ENCODE assay signal across 25 cellular contexts in the genomic region with DNA sequence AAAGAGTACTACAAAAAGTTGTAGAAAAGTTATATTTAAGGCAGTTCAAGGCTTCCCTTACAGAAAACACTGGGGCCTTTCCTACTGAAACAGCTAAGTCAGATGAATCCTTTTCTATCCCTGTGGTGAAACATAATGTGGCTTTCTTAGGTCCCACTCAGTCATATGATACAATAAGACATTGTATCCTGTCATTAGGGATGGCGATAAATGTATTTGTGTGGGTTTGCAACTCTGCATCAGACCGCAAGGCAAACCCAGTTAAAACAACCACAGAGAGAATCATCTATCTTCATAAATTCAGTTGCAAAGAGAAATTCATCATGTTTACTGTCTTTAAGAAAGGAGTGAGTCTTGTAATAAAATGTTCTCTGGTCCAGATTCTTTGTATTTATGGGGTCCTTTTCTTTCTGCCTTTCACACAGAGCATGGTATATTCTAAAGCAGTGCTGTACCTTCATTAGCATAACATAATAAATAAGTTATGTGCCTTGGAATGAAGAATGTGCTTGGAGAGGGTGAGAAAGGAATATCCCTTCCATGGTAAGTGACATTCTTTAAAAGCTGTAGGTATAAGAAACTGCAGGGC.
DNase-seq lines count a peak whose midpoint lies in the region; ATAC-seq, FAIRE-seq and TF ChIP-seq lines count a peak whose summit lies in the region.
"Had no signal": no experiment of that assay in that cellular context is flagged by ENCODE, and none has a peak within 500 bp of the region (broad histone marks: within the 10 kb centered on the region; RNA-seq: fewer than 3 reads in every experiment).

No MANE protein-coding gene starts in this region.

- H3K27ac Mint-ChIP-seq in neural crest cell (ENCODE audit: unreplicated experiment): peak overlapping the region; percentile 70
- H3K27ac Mint-ChIP-seq in activated CD4-positive, alpha-beta T cell treated with anti-CD3 and anti-CD28 coated beads, Interleukin-2, amount 10 ng/mL, durations not matched to agents 24 days and 14 days: no peak overlapping the region
- H3K27ac Mint-ChIP-seq: activated CD4-positive, alpha-beta T cell treated with anti-CD3 and anti-CD28 coated beads for 36 hours; activated naive CD4-positive, alpha-beta T cell treated with anti-CD3 and anti-CD28 coated beads, Interleukin-2, amount 50 U/mL, for 72 hours; stimulated activated effector memory CD8-positive, alpha-beta T cell treated with anti-CD3 and anti-CD28 coated beads, Interleukin-12 subunit alpha, Interleukin-12 subunit beta, amount 100 ng/mL, for 72 hours had no signal

- TF ChIP-seq CTCF in astrocyte of the spinal cord (IDR thresholded peaks at IDR 0.05; ENCODE audit: low read depth, low read length): no peak
- TF ChIP-seq CTCF in neural crest cell (conservative IDR thresholded peaks at IDR 0.05): no peak

- H3K4me3 Mint-ChIP-seq in neural crest cell: peak overlapping the region; percentile 4
- H3K4me3 Mint-ChIP-seq in activated CD4-positive, alpha-beta T cell treated with anti-CD3 and anti-CD28 coated beads, Interleukin-2, amount 10 ng/mL, durations not matched to agents 24 days and 14 days: no peak overlapping the region
- H3K4me3 Mint-ChIP-seq: activated CD4-positive, alpha-beta T cell treated with anti-CD3 and anti-CD28 coated beads for 36 hours; stimulated activated effector memory CD8-positive, alpha-beta T cell treated with anti-CD3 and anti-CD28 coated beads, Interleukin-12 subunit alpha, Interleukin-12 subunit beta, amount 100 ng/mL, for 72 hours had no signal

- DNase-seq in astrocyte of the spinal cord (ENCODE audit: low read depth, low spot score) (peak; percentile 17), neural crest cell (ENCODE audit: low read depth, low spot score) (no peak), GM12892 (ENCODE audit: insufficient read length) (no peak)
- no peak for DNase-seq in activated CD4-positive, alpha-beta T cell treated with anti-CD3 and anti-CD28 coated beads, Interleukin-2, amount 10 ng/mL, durations not matched to agents 24 days and 14 days
- no peak for DNase-seq in stimulated activated naive CD4-positive, alpha-beta T cell (lab: John Stamatoyannopoulos, UW)
- DNase-seq: activated CD4-positive, alpha-beta T cell treated with anti-CD3 and anti-CD28 coated beads for 36 hours; colonic mucosa; COR-L47; effector CD8-positive, alpha-beta T cell; left ventricle myocardium inferior; NCI-H2081; NCI-H226; NCI-H526 treated with DMSO at 0.1 percent for 48 hours; occipital lobe; SW 1271; T1000; trophoblast cell had no signal

- ATAC-seq in GM18519 (IDR thresholded peaks at IDR 0.05; ENCODE audit: low FRiP score, unreplicated experiment): peak; percentile 5
- peak; percentile 12 for ATAC-seq in HG03060 (IDR thresholded peaks at IDR 0.05; ENCODE audit: low read depth, unreplicated experiment)
- ATAC-seq in HG02588 (IDR thresholded peaks at IDR 0.05; ENCODE audit: unreplicated experiment): no peak
- ATAC-seq: activated CD4-positive, alpha-beta T cell treated with anti-CD3 and anti-CD28 coated beads for 36 hours; activated naive CD4-positive, alpha-beta T cell treated with anti-CD3 and anti-CD28 coated beads, Interleukin-2, amount 50 U/mL, for 72 hours; stimulated activated effector memory CD8-positive, alpha-beta T cell treated with anti-CD3 and anti-CD28 coated beads, Interleukin-12 subunit alpha, Interleukin-12 subunit beta, amount 100 ng/mL, for 72 hours had no signal

- no peaks in the 10 kb centered on the region for H3K27me3 Mint-ChIP-seq in neural crest cell (ENCODE audit: low read depth)
- no peaks in the 10 kb centered on the region for H3K27me3 Mint-ChIP-seq in activated CD4-positive, alpha-beta T cell treated with anti-CD3 and anti-CD28 coated beads, Interleukin-2, amount 10 ng/mL, durations not matched to agents 24 days and 14 days
- H3K27me3 Mint-ChIP-seq: activated CD4-positive, alpha-beta T cell treated with anti-CD3 and anti-CD28 coated beads for 36 hours had no signal

- H3K9me3 Mint-ChIP-seq in neural crest cell: no peaks in the 10 kb centered on the region
- H3K9me3 Mint-ChIP-seq in activated CD4-positive, alpha-beta T cell treated with anti-CD3 and anti-CD28 coated beads, Interleukin-2, amount 10 ng/mL, durations not matched to agents 24 days and 14 days: no peaks in the 10 kb centered on the region
- H3K9me3 Mint-ChIP-seq: activated naive CD4-positive, alpha-beta T cell treated with anti-CD3 and anti-CD28 coated beads, Interleukin-2, amount 50 U/mL, for 72 hours; stimulated activated effector memory CD8-positive, alpha-beta T cell treated with anti-CD3 and anti-CD28 coated beads, Interleukin-12 subunit alpha, Interleukin-12 subunit beta, amount 100 ng/mL, for 72 hours had no signal

- in situ Hi-C loops in astrocyte of the spinal cord (cut with HindIII; ENCODE audit: low sequenced_read_pairs): no loop called here

- intact Hi-C loops in activated CD4-positive, alpha-beta T cell treated with anti-CD3 and anti-CD28 coated beads, Interleukin-2, amount 10 ng/mL, durations not matched to agents 24 days and 14 days (cut with micrococcal nuclease): no loop called here

- no peak overlapping the region for H3K4me3 ChIP-seq in astrocyte of the spinal cord (ENCODE audit: low read depth, low read length)
- H3K4me3 ChIP-seq: cardiac muscle cell, colonic mucosa, left ventricle myocardium inferior, prostate gland had no signal

- no peaks in the 10 kb centered on the region for H3K36me3 Mint-ChIP-seq in neural crest cell (ENCODE audit: low read depth)
- no peaks in the 10 kb centered on the region for H3K36me3 Mint-ChIP-seq in activated CD4-positive, alpha-beta T cell treated with anti-CD3 and anti-CD28 coated beads, Interleukin-2, amount 10 ng/mL, durations not matched to agents 24 days and 14 days (ENCODE audit: low read depth)
- H3K36me3 Mint-ChIP-seq: activated naive CD4-positive, alpha-beta T cell treated with anti-CD3 and anti-CD28 coated beads, Interleukin-2, amount 50 U/mL, for 72 hours; stimulated activated effector memory CD8-positive, alpha-beta T cell treated with anti-CD3 and anti-CD28 coated beads, Interleukin-12 subunit alpha, Interleukin-12 subunit beta, amount 100 ng/mL, for 72 hours had no signal

- peaks cover 43% of the 10 kb centered on the region for H3K4me1 Mint-ChIP-seq in neural crest cell
- no peaks in the 10 kb centered on the region for H3K4me1 Mint-ChIP-seq in activated CD4-positive, alpha-beta T cell treated with anti-CD3 and anti-CD28 coated beads, Interleukin-2, amount 10 ng/mL, durations not matched to agents 24 days and 14 days
- H3K4me1 Mint-ChIP-seq: activated CD4-positive, alpha-beta T cell treated with anti-CD3 and anti-CD28 coated beads for 36 hours; stimulated activated effector memory CD8-positive, alpha-beta T cell treated with anti-CD3 and anti-CD28 coated beads, Interleukin-12 subunit alpha, Interleukin-12 subunit beta, amount 100 ng/mL, for 72 hours had no signal

- no peak for FAIRE-seq in GM12892 (lab: Jason Lieb, UNC)
- FAIRE-seq: islet of Langerhans had no signal

- TF ChIP-seq POLR2A in GM12892 (IDR thresholded peaks at IDR 0.05; ENCODE audit: low read depth, low read length): no peak
